23 cellular contexts compared by ENCODE assay signal in genomic region chr11:125441648-125442410, GRCh38. TPM values are rescaled to one million over a fixed set of nuclear protein-coding genes. Genes with fewer than 3 reads are reported as not detected.
A peak's percentile ranks its signal among the peaks of the same experiment; 100 is the strongest.
DNase-seq lines count a peak whose midpoint lies in the region; ATAC-seq lines count a peak whose summit lies in the region.
"Had no signal": no experiment of that assay in that cellular context is flagged by ENCODE, and none has a peak within 500 bp of the region (broad histone marks: within the 10 kb centered on the region; RNA-seq: fewer than 3 reads in every experiment).

No MANE protein-coding gene starts in this region.

- no peak overlapping the region for H3K27ac Mint-ChIP-seq in natural killer cell treated with Interleukin-12 subunit alpha and Interleukin-12 subunit beta and Interleukin-15 and Interleukin-18, amount 100 ng/mL, for 72 hours
- H3K27ac Mint-ChIP-seq: activated B cell treated with CpG ODN at 0.5 μM for 24 hours; activated naive CD8-positive, alpha-beta T cell treated with anti-CD3 and anti-CD28 coated beads, Interleukin-2, amount 10 ng/mL, durations not matched to agents 7 days and 5 days; CD14-positive monocyte had no signal

- DNase-seq in Ammon's horn (ENCODE audit: low spot score) (peak; percentile 90), NCI-H1048 (lab: John Stamatoyannopoulos, UW) (peak; percentile 48), COLO829 (ENCODE audit: low spot score) (no peak), HT-29 (ENCODE audit: low spot score) (no peak), posterior vena cava (ENCODE audit: low spot score) (no peak)
- DNase-seq in natural killer cell treated with Interleukin-12 subunit alpha and Interleukin-12 subunit beta and Interleukin-15 and Interleukin-18, amount 100 ng/mL, for 72 hours (ENCODE audit: low spot score) = no peak
- DNase-seq: activated B cell treated with CpG ODN at 0.5 μM for 24 hours; activated naive CD8-positive, alpha-beta T cell treated with anti-CD3 and anti-CD28 coated beads, Interleukin-2, amount 10 ng/mL, durations not matched to agents 7 days and 5 days; DND-41; effector CD4-positive, alpha-beta T cell; left colon; NCI-H1092; NCI-H2107; NCI-H748 treated with DMSO at 0.1 percent for 48 hours; PC-3; stimulated activated naive CD8-positive, alpha-beta T cell treated with anti-CD3 and anti-CD28 coated beads, Interleukin-15, Interleukin-2, amounts not matched to agents 100 U/mL and 50 U/mL, for 24 hours; T-helper 2 cell; upper lobe of right lung had no signal

- H3K4me3 Mint-ChIP-seq in natural killer cell treated with Interleukin-12 subunit alpha and Interleukin-12 subunit beta and Interleukin-15 and Interleukin-18, amount 100 ng/mL, for 72 hours = no peak overlapping the region
- H3K4me3 Mint-ChIP-seq: activated B cell treated with CpG ODN at 0.5 μM for 24 hours; activated naive CD8-positive, alpha-beta T cell treated with anti-CD3 and anti-CD28 coated beads, Interleukin-2, amount 10 ng/mL, durations not matched to agents 7 days and 5 days had no signal

- no peaks in the 10 kb centered on the region for H3K9me3 Mint-ChIP-seq in natural killer cell treated with Interleukin-12 subunit alpha and Interleukin-12 subunit beta and Interleukin-15 and Interleukin-18, amount 100 ng/mL, for 72 hours
- H3K9me3 Mint-ChIP-seq: activated B cell treated with CpG ODN at 0.5 μM for 24 hours; activated naive CD8-positive, alpha-beta T cell treated with anti-CD3 and anti-CD28 coated beads, Interleukin-2, amount 10 ng/mL, durations not matched to agents 7 days and 5 days had no signal

- peak overlapping the region; percentile 92 for H3K27ac ChIP-seq in cingulate gyrus (ENCODE audit: low read depth, low read length)
- H3K27ac ChIP-seq in layer of hippocampus (ENCODE audit: low read depth, low read length) = peak overlapping the region; percentile 70
- H3K27ac ChIP-seq: A549, upper lobe of right lung had no signal

- H3K4me1 Mint-ChIP-seq in natural killer cell treated with Interleukin-12 subunit alpha and Interleukin-12 subunit beta and Interleukin-15 and Interleukin-18, amount 100 ng/mL, for 72 hours (ENCODE audit: low read depth in 2 of 2) = no peaks in the 10 kb centered on the region
- H3K4me1 Mint-ChIP-seq: activated B cell treated with CpG ODN at 0.5 μM for 24 hours, CD14-positive monocyte had no signal

- H3K27me3 ChIP-seq in layer of hippocampus (ENCODE audit: control insufficient read depth, insufficient read depth, low read length) = no peaks in the 10 kb centered on the region
- H3K27me3 ChIP-seq: upper lobe of right lung had no signal

- peaks cover 0 to 3% of the 10 kb centered on the region in 2 donors for H3K27me3 Mint-ChIP-seq in natural killer cell treated with Interleukin-12 subunit alpha and Interleukin-12 subunit beta and Interleukin-15 and Interleukin-18, amount 100 ng/mL, for 72 hours

- intact Hi-C loops in posterior vena cava (cut with DNase I) = no loop called here

- peaks cover 5% of the 10 kb centered on the region for H3K36me3 Mint-ChIP-seq in natural killer cell treated with Interleukin-12 subunit alpha and Interleukin-12 subunit beta and Interleukin-15 and Interleukin-18, amount 100 ng/mL, for 72 hours
- H3K36me3 Mint-ChIP-seq: activated naive CD8-positive, alpha-beta T cell treated with anti-CD3 and anti-CD28 coated beads, Interleukin-2, amount 10 ng/mL, durations not matched to agents 7 days and 5 days; CD14-positive monocyte had no signal

- ATAC-seq in natural killer cell treated with Interleukin-12 subunit alpha and Interleukin-12 subunit beta and Interleukin-15 and Interleukin-18, amount 100 ng/mL, for 72 hours = no peak
- ATAC-seq: A549; left colon; PC-3; sciatic nerve; stimulated activated naive CD8-positive, alpha-beta T cell treated with anti-CD3 and anti-CD28 coated beads, Interleukin-15, Interleukin-2, amounts not matched to agents 100 U/mL and 50 U/mL, for 24 hours; upper lobe of right lung had no signal

RNA-seq across cellular contexts. Expression of gene FEZ1, which starts 54.2 kb away (rescaled TPM):
- 100 to 1,000 TPM in 1 of 2 donors, 10 to 100 TPM in 1; 99.1 to 102 TPM for total RNA-seq in natural killer cell treated with Interleukin-12 subunit alpha and Interleukin-12 subunit beta and Interleukin-15 and Interleukin-18, amount 100 ng/mL, for 72 hours
- total RNA-seq in HT-29 (2014; rRNA removed; shearing (Covaris generic)) = not detected in 2 replicates
- total RNA-seq in posterior vena cava = 10 to 100 TPM; 55.4 to 67.7 TPM

Comparison
In these comparisons a context has a peak if more than half of its experiments do, and no peak if none do; other contexts are left out.
1. DNase-seq: peak in Ammon's horn (single experiment) and NCI-H1048 (single experiment); none in COLO829 (single experiment), natural killer cell treated with Interleukin-12 subunit alpha and Interleukin-12 subunit beta and Interleukin-15 and Interleukin-18, amount 100 ng/mL, for 72 hours (single experiment), HT-29 (single experiment) and posterior vena cava (single experiment).
2. RNA of gene FEZ1, which starts 54.2 kb away (total RNA-seq): 99.1 to 102 TPM in natural killer cell treated with Interleukin-12 subunit alpha and Interleukin-12 subunit beta and Interleukin-15 and Interleukin-18, amount 100 ng/mL, for 72 hours and 55.4 to 67.7 TPM in posterior vena cava; not detected in HT-29; every median in the first group is over 10 times any median in the second.